In genomic region chr20:43178079-43178478, GRCh38 we compare ENCODE assay signal across 15 cellular contexts. TPM values are rescaled to one million over a fixed set of nuclear protein-coding genes. Genes with fewer than 3 reads are reported as not detected.
DNase-seq lines count a peak whose midpoint lies in the region; ATAC-seq lines count a peak whose summit lies in the region.
"Had no signal": no experiment of that assay in that cellular context is flagged by ENCODE, and none has a peak within 500 bp of the region (broad histone marks: within the 10 kb centered on the region; RNA-seq: fewer than 3 reads in every experiment).

No MANE protein-coding gene starts in this region.

- DNase-seq in DMS 273 (lab: John Stamatoyannopoulos, UW; ENCODE audit: unreplicated experiment) (peak; percentile 17), DMS 273 treated with DMSO at 0.1 percent for 48 hours (lab: John Stamatoyannopoulos, UW) (no peak), NCI-H1105 (lab: John Stamatoyannopoulos, UW) (peak; percentile 37), left lobe of liver (ENCODE audit: low spot score) (no peak), pons (ENCODE audit: low spot score) (peak; percentile 15), globus pallidus (ENCODE audit: low spot score) (no peak), NCI-H187 (lab: John Stamatoyannopoulos, UW) (no peak)
- DNase-seq: AML-193; Caco-2; CD4-positive, alpha-beta T cell; DMS79 treated with DMSO at 0.1 percent for 48 hours; GF-D8 had no signal

- peak; percentile 34 for ATAC-seq in left lobe of liver
- ATAC-seq: A549 had no signal

RNA-seq across cellular contexts. Expression of gene PTPRT, which starts 11.6 kb away (rescaled TPM):
- 0.88 TPM for total RNA-seq in left lobe of liver
- total RNA-seq: CD4-positive, alpha-beta T cell; H4; HT-29 had no signal

Comparison
In these comparisons a context has a peak if more than half of its experiments do, and no peak if none do; other contexts are left out.
1. DNase-seq: peak in DMS 273 (single experiment), NCI-H1105 (single experiment) and pons (single experiment); none in DMS 273 treated with DMSO at 0.1 percent for 48 hours (single experiment), left lobe of liver (single experiment), globus pallidus (single experiment) and NCI-H187 (0 of 2).